ENCODE assay signal across 8 cellular contexts in genomic region chr4:86595426-86595805, GRCh38. TPM values are rescaled to one million over a fixed set of nuclear protein-coding genes. Genes with fewer than 3 reads are reported as not detected.
DNase-seq lines count a peak whose midpoint lies in the region; ATAC-seq and TF ChIP-seq lines count a peak whose summit lies in the region.

No MANE protein-coding gene starts in this region.

- peaks cover 39% of the 10 kb centered on the region for H3K27me3 Mint-ChIP-seq in activated CD4-positive, alpha-beta memory T cell treated with anti-CD3 and anti-CD28 coated beads for 36 hours

- peaks cover 15% of the 10 kb centered on the region for H3K4me1 Mint-ChIP-seq in activated CD4-positive, alpha-beta memory T cell treated with anti-CD3 and anti-CD28 coated beads for 36 hours (ENCODE audit: low read depth)

- peak overlapping the region; percentile 47 for H3K27ac Mint-ChIP-seq in activated CD4-positive, alpha-beta memory T cell treated with anti-CD3 and anti-CD28 coated beads for 36 hours

- H3K27ac ChIP-seq in cardiac muscle cell = peak overlapping the region; percentile 78
- peak overlapping the region; percentile 60 for H3K27ac ChIP-seq in right cardiac atrium (ENCODE audit: low read length)

- 9% methylated on average over 9 of the region's 9 CpGs for WGBS in right cardiac atrium

- H3K4me3 Mint-ChIP-seq in activated CD4-positive, alpha-beta memory T cell treated with anti-CD3 and anti-CD28 coated beads for 36 hours = peak overlapping the region; percentile 73

- CTCF ChIA-PET in activated CD4-positive, alpha-beta memory T cell treated with anti-CD3 and anti-CD28 coated beads for 36 hours (lab: Charles Lee) = no interaction called here

- TF ChIP-seq CTCF in cardiac muscle cell (IDR thresholded peaks at IDR 0.05; ENCODE audit: low read depth, low read length) (no peak), omental fat pad (IDR thresholded peaks at IDR 0.05) (no peak)

- H3K4me3 ChIP-seq in cardiac muscle cell (peak overlapping the region; percentile 52), right cardiac atrium (ENCODE audit: low read length) (peak overlapping the region; percentile 77), skeletal muscle cell (ENCODE audit: low read depth, low read length) (peak overlapping the region; percentile 72)

- ATAC-seq in left ventricle myocardium superior = no peak
- no peak for ATAC-seq in right cardiac atrium
- no peak for ATAC-seq in HG03565 (IDR thresholded peaks at IDR 0.05; ENCODE audit: unreplicated experiment)
- ATAC-seq in omental fat pad (ENCODE audit: low FRiP score) = no peak

- H3K4me1 ChIP-seq in cardiac muscle cell (ENCODE audit: low read depth) = peaks cover 38% of the 10 kb centered on the region
- H3K4me1 ChIP-seq in right cardiac atrium (ENCODE audit: control insufficient read depth, insufficient read depth, low read length) = peaks cover 2% of the 10 kb centered on the region

- no peaks in the 10 kb centered on the region for H3K9me3 ChIP-seq in cardiac muscle cell (ENCODE audit: low read depth)
- no peaks in the 10 kb centered on the region for H3K9me3 ChIP-seq in right cardiac atrium (ENCODE audit: control insufficient read depth, low read length)

- no peaks in the 10 kb centered on the region for H3K36me3 ChIP-seq in cardiac muscle cell

- POLR2A ChIA-PET in activated CD4-positive, alpha-beta memory T cell treated with anti-CD3 and anti-CD28 coated beads for 36 hours (lab: Charles Lee) = no interaction called here

- no peaks in the 10 kb centered on the region for H3K9me3 Mint-ChIP-seq in activated CD4-positive, alpha-beta memory T cell treated with anti-CD3 and anti-CD28 coated beads for 36 hours

- peak; percentile 20 to 49 for DNase-seq in cardiac muscle cell (ENCODE audit: low read depth in 1 of 2, low spot score in 1 of 2)
- no peak for DNase-seq in left ventricle myocardium superior
- DNase-seq in activated CD4-positive, alpha-beta memory T cell treated with anti-CD3 and anti-CD28 coated beads for 36 hours = no peak
- DNase-seq in right cardiac atrium = no peak
- DNase-seq in skeletal muscle cell (ENCODE audit: low read depth) = no peak
- no peak for DNase-seq in omental fat pad (ENCODE audit: low spot score)
- DNase-seq in GDM1 (lab: John Stamatoyannopoulos, UW) = no peak

- intact Hi-C loops in left ventricle myocardium superior (cut with micrococcal nuclease) (no loop called here), right cardiac atrium (cut with DNase I) (no loop called here)
- intact Hi-C loops in activated CD4-positive, alpha-beta memory T cell treated with anti-CD3 and anti-CD28 coated beads for 36 hours (cut with micrococcal nuclease) = loop anchor here (5.0 kb wide), 1 partner anchor 297 kb away; the partner anchor contains the start of gene C4orf36

- H3K27me3 ChIP-seq in cardiac muscle cell (no peaks in the 10 kb centered on the region), right cardiac atrium (ENCODE audit: control insufficient read depth, insufficient read depth) (no peaks in the 10 kb centered on the region)

- H3K36me3 Mint-ChIP-seq in activated CD4-positive, alpha-beta memory T cell treated with anti-CD3 and anti-CD28 coated beads for 36 hours = no peaks in the 10 kb centered on the region

RNA-seq across cellular contexts. Expression of gene PTPN13, which starts 1.3 kb away (rescaled TPM):
- total RNA-seq in cardiac muscle cell (29.2 and 38.2 TPM in 2 replicates), left ventricle myocardium superior (3.2 TPM), right cardiac atrium (10 to 100 TPM in 1 of 4 donors, 1 to 10 TPM in 3; 7.5 to 10.7 (median 9.0) TPM), omental fat pad (10 to 100 TPM; 23.4 to 80.1 (median 26.2) TPM)
- polyA plus RNA-seq in cardiac muscle cell (14.4 and 19.0 TPM in 2 replicates), right cardiac atrium (2.8 TPM)
- total RNA-seq in activated CD4-positive, alpha-beta memory T cell treated with anti-CD3 and anti-CD28 coated beads for 36 hours = 1 to 10 TPM; 2.7 to 3.2 TPM

Comparison
In these comparisons a context has a peak if more than half of its experiments do, and no peak if none do; other contexts are left out.
1. DNase-seq: peak in cardiac muscle cell (2 of 2); none in left ventricle myocardium superior (single experiment), activated CD4-positive, alpha-beta memory T cell treated with anti-CD3 and anti-CD28 coated beads for 36 hours (single experiment), right cardiac atrium (0 of 3), skeletal muscle cell (single experiment), omental fat pad (single experiment) and GDM1 (single experiment).
2. Peak in every context shown above with its lines, with median percentiles within 50 percentile points of each other: H3K4me3 ChIP-seq.